ENCODE assay signal across 23 cellular contexts in the genomic region with DNA sequence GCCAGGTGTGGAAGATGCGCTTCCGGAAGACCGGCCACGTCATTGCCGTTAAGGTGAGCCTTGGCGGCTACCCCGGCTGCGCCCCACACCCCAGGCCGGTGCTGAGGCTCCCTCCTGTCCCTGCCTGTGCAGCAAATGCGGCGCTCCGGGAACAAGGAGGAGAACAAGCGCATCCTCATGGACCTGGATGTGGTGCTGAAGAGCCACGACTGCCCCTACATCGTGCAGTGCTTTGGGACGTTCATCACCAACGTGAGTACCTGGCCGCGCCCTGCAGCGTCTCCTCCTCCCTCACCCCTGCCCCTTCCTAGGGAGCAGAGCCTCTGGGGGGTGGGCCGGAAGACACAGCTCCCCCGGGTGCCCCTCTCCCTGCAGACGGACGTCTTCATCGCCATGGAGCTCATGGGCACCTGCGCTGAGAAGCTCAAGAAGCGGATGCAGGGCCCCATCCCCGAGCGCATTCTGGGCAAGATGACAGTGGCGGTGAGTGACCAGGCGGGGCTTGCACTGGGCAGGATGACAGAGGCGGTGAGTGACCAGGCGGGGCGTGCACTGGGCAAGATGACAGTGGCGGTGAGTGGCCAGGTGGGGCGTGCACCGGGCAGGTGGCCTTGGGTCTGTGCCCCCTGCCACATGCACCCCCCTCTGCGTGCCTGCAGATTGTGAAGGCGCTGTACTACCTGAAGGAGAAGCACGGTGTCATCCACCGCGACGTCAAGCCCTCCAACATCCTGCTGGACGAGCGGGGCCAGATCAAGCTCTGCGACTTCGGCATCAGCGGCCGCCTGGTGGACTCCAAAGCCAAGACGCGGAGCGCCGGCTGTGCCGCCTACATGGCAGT. TPM values are rescaled to one million over a fixed set of nuclear protein-coding genes. Genes with fewer than 3 reads are reported as not detected.
DNase-seq lines count a peak whose midpoint lies in the region; ATAC-seq, FAIRE-seq and TF ChIP-seq lines count a peak whose summit lies in the region.
"Had no signal": no experiment of that assay in that cellular context is flagged by ENCODE, and none has a peak within 500 bp of the region (broad histone marks: within the 10 kb centered on the region; RNA-seq: fewer than 3 reads in every experiment).

No MANE protein-coding gene starts in this region.

- H3K4me1 Mint-ChIP-seq in neural crest cell = peaks cover 5% of the 10 kb centered on the region

- H3K4me1 ChIP-seq in right cardiac atrium (ENCODE audit: control insufficient read depth, insufficient read depth, low read length) = no peaks in the 10 kb centered on the region
- H3K4me1 ChIP-seq in endothelial cell of umbilical vein (ENCODE audit: control insufficient read depth, extremely low read depth, insufficient read depth, low read length) = no peaks in the 10 kb centered on the region
- H3K4me1 ChIP-seq in upper lobe of right lung = peaks cover 3% of the 10 kb centered on the region
- H3K4me1 ChIP-seq: HAP-1 had no signal

- no peaks in the 10 kb centered on the region for H3K9me1 ChIP-seq in endothelial cell of umbilical vein (replicated peaks; ENCODE audit: control insufficient read depth, extremely low read depth, insufficient read depth, low read length)

- peaks cover 27% of the 10 kb centered on the region for H3K27me3 Mint-ChIP-seq in neural crest cell (ENCODE audit: low read depth)

- H3K9ac ChIP-seq in endothelial cell of umbilical vein (replicated peaks; ENCODE audit: extremely low read depth, insufficient read depth, low read length) = no peak overlapping the region

- H3K27me3 ChIP-seq in right cardiac atrium (ENCODE audit: control insufficient read depth, insufficient read depth) = no peaks in the 10 kb centered on the region
- H3K27me3 ChIP-seq in endothelial cell of umbilical vein (ENCODE audit: control insufficient read depth in 2 of 2, insufficient read depth in 2 of 2, low read length in 2 of 2) = peaks cover under 1 to 4% of the 10 kb centered on the region in 2 experiments
- H3K27me3 ChIP-seq in upper lobe of right lung = peaks cover 8% of the 10 kb centered on the region

- TF ChIP-seq CTCF in endothelial cell of umbilical vein (IDR thresholded peaks at IDR 0.05; ENCODE audit: extremely low read depth in 1 of 2, insufficient read depth in 1 of 2, low read depth in 1 of 2, low read length in 2 of 2) (no peak), neural crest cell (conservative IDR thresholded peaks at IDR 0.05) (no peak), upper lobe of right lung (IDR thresholded peaks at IDR 0.05) (no peak)

- no peaks in the 10 kb centered on the region for H4K20me1 ChIP-seq in endothelial cell of umbilical vein (replicated peaks; ENCODE audit: control insufficient read depth, extremely low read depth, insufficient read depth, low read length)

- H3K27ac Mint-ChIP-seq in neural crest cell (ENCODE audit: unreplicated experiment) = no peak overlapping the region
- H3K27ac Mint-ChIP-seq: GM23338 had no signal

- H3K4me2 ChIP-seq in endothelial cell of umbilical vein (ENCODE audit: insufficient read depth, low read length) = no peak overlapping the region
- H3K4me2 ChIP-seq: GM23338 had no signal

- POLR2A ChIA-PET in endothelial cell of umbilical vein (lab: Charles Lee) = no interaction called here

- dilution Hi-C loops in endothelial cell of umbilical vein (cut with MboI; ENCODE audit: extremely low pct_ligation_motif_present, low sequenced_read_pairs) = no loop called here

- DNase-seq in right cardiac atrium (peak; percentile 11 to 65 (median 45)), left ventricle myocardium superior (no peak), endothelial cell of umbilical vein (ENCODE audit: low read depth, low spot score) (no peak), neural crest cell (ENCODE audit: low read depth, low spot score) (no peak), upper lobe of right lung (peak; percentile 64), GM19240 (ENCODE audit: insufficient read length, low spot score) (no peak), AG08395 (ENCODE audit: low spot score) (no peak)
- DNase-seq: 8988T, EL, KG1, NCI-H1092, NCI-H146, NCI-H2029, NCI-H226, NCI-H526 treated with DMSO at 0.1 percent for 48 hours, RPMI8226, SHP77 treated with DMSO at 0.1 percent for 48 hours had no signal

- no peak for FAIRE-seq in endothelial cell of umbilical vein (lab: Jason Lieb, UNC)

- H3K9me3 ChIP-seq in right cardiac atrium (ENCODE audit: control insufficient read depth, low read length) (no peaks in the 10 kb centered on the region), endothelial cell of umbilical vein (replicated peaks; ENCODE audit: control insufficient read depth, insufficient read depth, low read length) (no peaks in the 10 kb centered on the region), upper lobe of right lung (no peaks in the 10 kb centered on the region)
- H3K9me3 ChIP-seq: HAP-1 had no signal

- H3K79me2 ChIP-seq in endothelial cell of umbilical vein (ENCODE audit: control insufficient read depth, insufficient read depth, low read length) = peaks cover 12% of the 10 kb centered on the region

- WGBS in right cardiac atrium = 93% methylated on average over 54 of the region's 54 CpGs

- H3K4me3 Mint-ChIP-seq in neural crest cell = peak overlapping the region; percentile 61
- H3K4me3 Mint-ChIP-seq: GM23338 had no signal

- no peak overlapping the region for H3K4me3 ChIP-seq in right cardiac atrium (ENCODE audit: low read length)
- no peak overlapping the region for H3K4me3 ChIP-seq in endothelial cell of umbilical vein (replicated peaks in 1 of 3; ENCODE audit: insufficient read depth in 1 of 3, low read depth in 1 of 3, low read length in 3 of 3)
- H3K4me3 ChIP-seq in upper lobe of right lung = no peak overlapping the region
- H3K4me3 ChIP-seq: GM23338, HAP-1, SK-N-MC had no signal

- no peaks in the 10 kb centered on the region for H3K9me3 Mint-ChIP-seq in neural crest cell
- H3K9me3 Mint-ChIP-seq: GM23338 had no signal

- H3K36me3 ChIP-seq in endothelial cell of umbilical vein (ENCODE audit: control insufficient read depth in 2 of 2, extremely low read depth in 1 of 2, insufficient read depth in 2 of 2, low read length in 2 of 2) (peaks cover 0 to 23% of the 10 kb centered on the region in 2 experiments), upper lobe of right lung (peaks cover 39% of the 10 kb centered on the region)

- no peak overlapping the region for H2AFZ ChIP-seq in endothelial cell of umbilical vein (ENCODE audit: low read depth, low read length)
- H2AFZ ChIP-seq: GM23338 had no signal

- TF ChIP-seq POLR2A in endothelial cell of umbilical vein (IDR thresholded peaks at IDR 0.05; ENCODE audit: low read depth, low read length) = no peak

- TSS peak; percentile 2 for BruUV-seq in endothelial cell of umbilical vein (replicated peaks; lab: Mats Ljungman, UMichigan)

- ATAC-seq in right cardiac atrium (no peak), left ventricle myocardium superior (no peak), upper lobe of right lung (no peak), GM18870 (IDR thresholded peaks at IDR 0.05; ENCODE audit: unreplicated experiment) (no peak)
- ATAC-seq: GM23338 had no signal

- peaks cover 2% of the 10 kb centered on the region for H3K36me3 Mint-ChIP-seq in neural crest cell (ENCODE audit: low read depth)

- no peak overlapping the region for H3K27ac ChIP-seq in right cardiac atrium (ENCODE audit: low read length)
- H3K27ac ChIP-seq in endothelial cell of umbilical vein (ENCODE audit: insufficient read depth, low read depth, low read length) = no peak overlapping the region
- H3K27ac ChIP-seq in upper lobe of right lung = no peak overlapping the region
- H3K27ac ChIP-seq: HL-60, SK-N-MC had no signal

- intact Hi-C loops in right cardiac atrium (cut with DNase I) = no loop called here
- intact Hi-C loops in left ventricle myocardium superior (cut with micrococcal nuclease) = no loop called here
- intact Hi-C loops in endothelial cell of umbilical vein (cut with micrococcal nuclease) = no loop called here
- intact Hi-C loops in upper lobe of right lung (cut with DNase I) = no loop called here

- CTCF ChIA-PET in endothelial cell of umbilical vein (lab: Charles Lee) = no interaction called here

RNA-seq across cellular contexts. Expression of gene TGFBR3L, which starts 4.1 kb away (rescaled TPM):
- total RNA-seq in right cardiac atrium (10 to 100 TPM in 3 of 4 donors, 1 to 10 TPM in 1; 8.0 to 17.6 (median 14.5) TPM), left ventricle myocardium superior (11.4 TPM), endothelial cell of umbilical vein (1.2 TPM in 1 of 2 replicates, not detected in the other), neural crest cell (0.32 and 0.44 TPM in 2 replicates), upper lobe of right lung (1.2 TPM)
- polyA plus RNA-seq in right cardiac atrium (2.4 TPM), endothelial cell of umbilical vein (0.35 and 0.81 TPM in 2 replicates)
- not detected in 2 replicates for polyA plus RNA-seq in endothelial cell of umbilical vein (2011; cell fraction: cytosol; rRNA removed)
- polyA plus RNA-seq in endothelial cell of umbilical vein (2011; cell fraction: nucleus; rRNA removed) = 0.16 TPM in 1 of 2 replicates, not detected in the other
- polyA plus RNA-seq in endothelial cell of umbilical vein (2012) = 1.2 TPM in 1 of 2 replicates, not detected in the other
- not detected in 2 replicates for polyA minus RNA-seq in endothelial cell of umbilical vein
- 9.8 TPM for polyA minus RNA-seq in endothelial cell of umbilical vein (2011; cell fraction: cytosol; rRNA and poly(A)+ RNA removed)
- 0.48 TPM in 1 of 2 replicates, not detected in the other for polyA minus RNA-seq in endothelial cell of umbilical vein (2011; cell fraction: nucleus; rRNA and poly(A)+ RNA removed)
- total RNA-seq: HT-29 had no signal

RNA-seq across cellular contexts. Expression of gene MAP2K7, which starts 6.9 kb away (rescaled TPM):
- total RNA-seq in right cardiac atrium = 10 to 100 TPM; 23.2 to 32.6 (median 28.5) TPM
- polyA plus RNA-seq in right cardiac atrium = 26.9 TPM
- total RNA-seq in left ventricle myocardium superior = 30.4 TPM
- 31.6 and 36.0 TPM in 2 replicates for total RNA-seq in endothelial cell of umbilical vein
- polyA plus RNA-seq in endothelial cell of umbilical vein = 13.8 and 14.0 TPM in 2 replicates
- polyA plus RNA-seq in endothelial cell of umbilical vein (2011; cell fraction: cytosol; rRNA removed) = 8.8 and 12.6 TPM in 2 replicates
- polyA plus RNA-seq in endothelial cell of umbilical vein (2011; cell fraction: nucleus; rRNA removed) = 45.9 and 51.2 TPM in 2 replicates
- 16.2 and 21.2 TPM in 2 replicates for polyA plus RNA-seq in endothelial cell of umbilical vein (2012)
- polyA minus RNA-seq in endothelial cell of umbilical vein = 11.8 and 14.7 TPM in 2 replicates
- 15.1 TPM for polyA minus RNA-seq in endothelial cell of umbilical vein (2011; cell fraction: cytosol; rRNA and poly(A)+ RNA removed)
- polyA minus RNA-seq in endothelial cell of umbilical vein (2011; cell fraction: nucleus; rRNA and poly(A)+ RNA removed) = 16.2 and 23.8 TPM in 2 replicates
- 48.1 and 50.7 TPM in 2 replicates for total RNA-seq in neural crest cell
- 36.4 TPM for total RNA-seq in upper lobe of right lung

RNA-seq across cellular contexts. Expression of gene SNAPC2, which starts 9.6 kb away (rescaled TPM):
- total RNA-seq in right cardiac atrium = 10 to 100 TPM in 3 of 4 donors, 1 to 10 TPM in 1; 9.6 to 14.4 (median 11.0) TPM
- polyA plus RNA-seq in right cardiac atrium = 12.2 TPM
- total RNA-seq in left ventricle myocardium superior = 9.7 TPM
- 23.7 and 29.2 TPM in 2 replicates for total RNA-seq in endothelial cell of umbilical vein
- polyA plus RNA-seq in endothelial cell of umbilical vein = 25.8 and 33.0 TPM in 2 replicates
- polyA plus RNA-seq in endothelial cell of umbilical vein (2011; cell fraction: cytosol; rRNA removed) = 16.5 and 22.3 TPM in 2 replicates
- polyA plus RNA-seq in endothelial cell of umbilical vein (2011; cell fraction: nucleus; rRNA removed) = 9.7 and 11.4 TPM in 2 replicates
- polyA plus RNA-seq in endothelial cell of umbilical vein (2012) = 27.3 and 36.7 TPM in 2 replicates
- 7.7 and 7.8 TPM in 2 replicates for polyA minus RNA-seq in endothelial cell of umbilical vein
- 7.9 TPM for polyA minus RNA-seq in endothelial cell of umbilical vein (2011; cell fraction: cytosol; rRNA and poly(A)+ RNA removed)
- polyA minus RNA-seq in endothelial cell of umbilical vein (2011; cell fraction: nucleus; rRNA and poly(A)+ RNA removed) = 2.5 and 5.2 TPM in 2 replicates
- total RNA-seq in neural crest cell = 19.1 and 19.5 TPM in 2 replicates
- 28.9 TPM for total RNA-seq in upper lobe of right lung

RNA-seq across cellular contexts. Expression of gene CTXN1, which starts 15.4 kb away (rescaled TPM):
- total RNA-seq in right cardiac atrium = under 1 TPM in 2 of 4 donors, not detected in 2; 0.24 to 0.34 TPM
- polyA plus RNA-seq in right cardiac atrium = 0.16 TPM
- 0.20 TPM for total RNA-seq in left ventricle myocardium superior
- 27.6 and 31.1 TPM in 2 replicates for total RNA-seq in endothelial cell of umbilical vein
- polyA plus RNA-seq in endothelial cell of umbilical vein = 16.0 and 25.6 TPM in 2 replicates
- polyA plus RNA-seq in endothelial cell of umbilical vein (2011; cell fraction: cytosol; rRNA removed) = 7.2 and 11.6 TPM in 2 replicates
- 4.2 and 4.6 TPM in 2 replicates for polyA plus RNA-seq in endothelial cell of umbilical vein (2011; cell fraction: nucleus; rRNA removed)
- polyA plus RNA-seq in endothelial cell of umbilical vein (2012) = 12.6 and 33.1 TPM in 2 replicates
- polyA minus RNA-seq in endothelial cell of umbilical vein = 2.4 and 2.9 TPM in 2 replicates
- 14.6 TPM for polyA minus RNA-seq in endothelial cell of umbilical vein (2011; cell fraction: cytosol; rRNA and poly(A)+ RNA removed)
- 1.6 and 5.6 TPM in 2 replicates for polyA minus RNA-seq in endothelial cell of umbilical vein (2011; cell fraction: nucleus; rRNA and poly(A)+ RNA removed)
- 129 and 130 TPM in 2 replicates for total RNA-seq in neural crest cell
- 1.2 TPM for total RNA-seq in upper lobe of right lung

RNA-seq across cellular contexts. Expression of gene LRRC8E, which starts 22.2 kb away (rescaled TPM):
- total RNA-seq in right cardiac atrium = 1 to 10 TPM in 2 of 4 donors, under 1 TPM in 2; 0.93 to 1.2 (median 0.97) TPM
- 0.36 TPM for polyA plus RNA-seq in right cardiac atrium
- total RNA-seq in left ventricle myocardium superior = 3.1 TPM
- total RNA-seq in endothelial cell of umbilical vein = 1.6 and 1.8 TPM in 2 replicates
- 1.1 and 1.3 TPM in 2 replicates for polyA plus RNA-seq in endothelial cell of umbilical vein
- polyA plus RNA-seq in endothelial cell of umbilical vein (2011; cell fraction: cytosol; rRNA removed) = 0.75 and 0.87 TPM in 2 replicates
- 0.71 and 1.2 TPM in 2 replicates for polyA plus RNA-seq in endothelial cell of umbilical vein (2011; cell fraction: nucleus; rRNA removed)
- polyA plus RNA-seq in endothelial cell of umbilical vein (2012) = 2.2 and 2.4 TPM in 2 replicates
- polyA minus RNA-seq in endothelial cell of umbilical vein = 2.1 and 3.2 TPM in 2 replicates
- polyA minus RNA-seq in endothelial cell of umbilical vein (2011; cell fraction: cytosol; rRNA and poly(A)+ RNA removed) = 5.0 TPM
- 0.87 and 1.2 TPM in 2 replicates for polyA minus RNA-seq in endothelial cell of umbilical vein (2011; cell fraction: nucleus; rRNA and poly(A)+ RNA removed)
- total RNA-seq in neural crest cell = 0.51 and 1.0 TPM in 2 replicates
- 11.0 TPM for total RNA-seq in upper lobe of right lung

Comparison
In these comparisons a context has a peak if more than half of its experiments do, and no peak if none do; other contexts are left out.
1. DNase-seq: peak in right cardiac atrium (3 of 3) and upper lobe of right lung (single experiment); none in left ventricle myocardium superior (single experiment), endothelial cell of umbilical vein (single experiment), neural crest cell (single experiment), GM19240 (single experiment) and AG08395 (single experiment).